Comparison of ENCODE assay signal across 1 cellular context in the genomic region with DNA sequence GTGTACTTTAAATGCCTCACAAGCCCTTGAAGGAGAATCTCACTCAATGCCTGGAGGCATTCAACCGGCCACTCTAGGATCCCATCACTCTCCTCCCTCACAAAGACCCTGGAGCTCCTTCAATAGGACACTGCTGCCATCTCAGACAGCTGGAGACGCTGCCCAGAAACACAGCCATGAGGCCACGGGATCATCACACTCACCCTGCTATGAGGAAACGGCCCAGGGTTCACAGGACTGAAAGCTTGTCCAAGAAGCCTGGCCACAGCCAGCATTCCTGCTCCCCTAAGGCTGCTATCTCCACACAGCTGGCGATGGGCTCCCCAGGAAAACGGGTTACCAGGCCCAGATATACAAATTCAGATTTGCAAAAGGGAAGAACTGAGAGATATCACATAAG.
TF ChIP-seq lines count a peak whose summit lies in the region.

No MANE protein-coding gene starts in this region.

TF ChIP-seq in GM23338, 12 proteins besides CTCF, POLR2A, EP300 and RAD21:
- TF ChIP-seq, protein P1, sequence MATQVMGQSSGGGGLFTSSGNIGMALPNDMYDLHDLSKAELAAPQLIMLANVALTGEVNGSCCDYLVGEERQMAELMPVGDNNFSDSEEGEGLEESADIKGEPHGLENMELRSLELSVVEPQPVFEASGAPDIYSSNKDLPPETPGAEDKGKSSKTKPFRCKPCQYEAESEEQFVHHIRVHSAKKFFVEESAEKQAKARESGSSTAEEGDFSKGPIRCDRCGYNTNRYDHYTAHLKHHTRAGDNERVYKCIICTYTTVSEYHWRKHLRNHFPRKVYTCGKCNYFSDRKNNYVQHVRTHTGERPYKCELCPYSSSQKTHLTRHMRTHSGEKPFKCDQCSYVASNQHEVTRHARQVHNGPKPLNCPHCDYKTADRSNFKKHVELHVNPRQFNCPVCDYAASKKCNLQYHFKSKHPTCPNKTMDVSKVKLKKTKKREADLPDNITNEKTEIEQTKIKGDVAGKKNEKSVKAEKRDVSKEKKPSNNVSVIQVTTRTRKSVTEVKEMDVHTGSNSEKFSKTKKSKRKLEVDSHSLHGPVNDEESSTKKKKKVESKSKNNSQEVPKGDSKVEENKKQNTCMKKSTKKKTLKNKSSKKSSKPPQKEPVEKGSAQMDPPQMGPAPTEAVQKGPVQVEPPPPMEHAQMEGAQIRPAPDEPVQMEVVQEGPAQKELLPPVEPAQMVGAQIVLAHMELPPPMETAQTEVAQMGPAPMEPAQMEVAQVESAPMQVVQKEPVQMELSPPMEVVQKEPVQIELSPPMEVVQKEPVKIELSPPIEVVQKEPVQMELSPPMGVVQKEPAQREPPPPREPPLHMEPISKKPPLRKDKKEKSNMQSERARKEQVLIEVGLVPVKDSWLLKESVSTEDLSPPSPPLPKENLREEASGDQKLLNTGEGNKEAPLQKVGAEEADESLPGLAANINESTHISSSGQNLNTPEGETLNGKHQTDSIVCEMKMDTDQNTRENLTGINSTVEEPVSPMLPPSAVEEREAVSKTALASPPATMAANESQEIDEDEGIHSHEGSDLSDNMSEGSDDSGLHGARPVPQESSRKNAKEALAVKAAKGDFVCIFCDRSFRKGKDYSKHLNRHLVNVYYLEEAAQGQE (IDR thresholded peaks at IDR 0.05; ENCODE audit: unreplicated experiment): no peak
- TF ChIP-seq EZH2phosphoT487 (IDR thresholded peaks at IDR 0.05; ENCODE audit: unreplicated experiment): no peak
- no peak for TF ChIP-seq STAT1 (IDR thresholded peaks at IDR 0.05; ENCODE audit: unreplicated experiment)
- TF ChIP-seq, protein P2, sequence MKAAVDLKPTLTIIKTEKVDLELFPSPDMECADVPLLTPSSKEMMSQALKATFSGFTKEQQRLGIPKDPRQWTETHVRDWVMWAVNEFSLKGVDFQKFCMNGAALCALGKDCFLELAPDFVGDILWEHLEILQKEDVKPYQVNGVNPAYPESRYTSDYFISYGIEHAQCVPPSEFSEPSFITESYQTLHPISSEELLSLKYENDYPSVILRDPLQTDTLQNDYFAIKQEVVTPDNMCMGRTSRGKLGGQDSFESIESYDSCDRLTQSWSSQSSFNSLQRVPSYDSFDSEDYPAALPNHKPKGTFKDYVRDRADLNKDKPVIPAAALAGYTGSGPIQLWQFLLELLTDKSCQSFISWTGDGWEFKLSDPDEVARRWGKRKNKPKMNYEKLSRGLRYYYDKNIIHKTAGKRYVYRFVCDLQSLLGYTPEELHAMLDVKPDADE (IDR thresholded peaks at IDR 0.05): no peak
- TF ChIP-seq CREB1 (CRISPR knock-in tag; IDR thresholded peaks at IDR 0.05; ENCODE audit: low read depth): no peak
- no peak for TF ChIP-seq EZH2 (IDR thresholded peaks at IDR 0.05; ENCODE audit: low read depth, unreplicated experiment)
- no peak for TF ChIP-seq JUNB (IDR thresholded peaks at IDR 0.05; ENCODE audit: unreplicated experiment)
- no peak for TF ChIP-seq POLR2AphosphoS5 (IDR thresholded peaks at IDR 0.05; ENCODE audit: low read depth)
- TF ChIP-seq, protein P3, sequence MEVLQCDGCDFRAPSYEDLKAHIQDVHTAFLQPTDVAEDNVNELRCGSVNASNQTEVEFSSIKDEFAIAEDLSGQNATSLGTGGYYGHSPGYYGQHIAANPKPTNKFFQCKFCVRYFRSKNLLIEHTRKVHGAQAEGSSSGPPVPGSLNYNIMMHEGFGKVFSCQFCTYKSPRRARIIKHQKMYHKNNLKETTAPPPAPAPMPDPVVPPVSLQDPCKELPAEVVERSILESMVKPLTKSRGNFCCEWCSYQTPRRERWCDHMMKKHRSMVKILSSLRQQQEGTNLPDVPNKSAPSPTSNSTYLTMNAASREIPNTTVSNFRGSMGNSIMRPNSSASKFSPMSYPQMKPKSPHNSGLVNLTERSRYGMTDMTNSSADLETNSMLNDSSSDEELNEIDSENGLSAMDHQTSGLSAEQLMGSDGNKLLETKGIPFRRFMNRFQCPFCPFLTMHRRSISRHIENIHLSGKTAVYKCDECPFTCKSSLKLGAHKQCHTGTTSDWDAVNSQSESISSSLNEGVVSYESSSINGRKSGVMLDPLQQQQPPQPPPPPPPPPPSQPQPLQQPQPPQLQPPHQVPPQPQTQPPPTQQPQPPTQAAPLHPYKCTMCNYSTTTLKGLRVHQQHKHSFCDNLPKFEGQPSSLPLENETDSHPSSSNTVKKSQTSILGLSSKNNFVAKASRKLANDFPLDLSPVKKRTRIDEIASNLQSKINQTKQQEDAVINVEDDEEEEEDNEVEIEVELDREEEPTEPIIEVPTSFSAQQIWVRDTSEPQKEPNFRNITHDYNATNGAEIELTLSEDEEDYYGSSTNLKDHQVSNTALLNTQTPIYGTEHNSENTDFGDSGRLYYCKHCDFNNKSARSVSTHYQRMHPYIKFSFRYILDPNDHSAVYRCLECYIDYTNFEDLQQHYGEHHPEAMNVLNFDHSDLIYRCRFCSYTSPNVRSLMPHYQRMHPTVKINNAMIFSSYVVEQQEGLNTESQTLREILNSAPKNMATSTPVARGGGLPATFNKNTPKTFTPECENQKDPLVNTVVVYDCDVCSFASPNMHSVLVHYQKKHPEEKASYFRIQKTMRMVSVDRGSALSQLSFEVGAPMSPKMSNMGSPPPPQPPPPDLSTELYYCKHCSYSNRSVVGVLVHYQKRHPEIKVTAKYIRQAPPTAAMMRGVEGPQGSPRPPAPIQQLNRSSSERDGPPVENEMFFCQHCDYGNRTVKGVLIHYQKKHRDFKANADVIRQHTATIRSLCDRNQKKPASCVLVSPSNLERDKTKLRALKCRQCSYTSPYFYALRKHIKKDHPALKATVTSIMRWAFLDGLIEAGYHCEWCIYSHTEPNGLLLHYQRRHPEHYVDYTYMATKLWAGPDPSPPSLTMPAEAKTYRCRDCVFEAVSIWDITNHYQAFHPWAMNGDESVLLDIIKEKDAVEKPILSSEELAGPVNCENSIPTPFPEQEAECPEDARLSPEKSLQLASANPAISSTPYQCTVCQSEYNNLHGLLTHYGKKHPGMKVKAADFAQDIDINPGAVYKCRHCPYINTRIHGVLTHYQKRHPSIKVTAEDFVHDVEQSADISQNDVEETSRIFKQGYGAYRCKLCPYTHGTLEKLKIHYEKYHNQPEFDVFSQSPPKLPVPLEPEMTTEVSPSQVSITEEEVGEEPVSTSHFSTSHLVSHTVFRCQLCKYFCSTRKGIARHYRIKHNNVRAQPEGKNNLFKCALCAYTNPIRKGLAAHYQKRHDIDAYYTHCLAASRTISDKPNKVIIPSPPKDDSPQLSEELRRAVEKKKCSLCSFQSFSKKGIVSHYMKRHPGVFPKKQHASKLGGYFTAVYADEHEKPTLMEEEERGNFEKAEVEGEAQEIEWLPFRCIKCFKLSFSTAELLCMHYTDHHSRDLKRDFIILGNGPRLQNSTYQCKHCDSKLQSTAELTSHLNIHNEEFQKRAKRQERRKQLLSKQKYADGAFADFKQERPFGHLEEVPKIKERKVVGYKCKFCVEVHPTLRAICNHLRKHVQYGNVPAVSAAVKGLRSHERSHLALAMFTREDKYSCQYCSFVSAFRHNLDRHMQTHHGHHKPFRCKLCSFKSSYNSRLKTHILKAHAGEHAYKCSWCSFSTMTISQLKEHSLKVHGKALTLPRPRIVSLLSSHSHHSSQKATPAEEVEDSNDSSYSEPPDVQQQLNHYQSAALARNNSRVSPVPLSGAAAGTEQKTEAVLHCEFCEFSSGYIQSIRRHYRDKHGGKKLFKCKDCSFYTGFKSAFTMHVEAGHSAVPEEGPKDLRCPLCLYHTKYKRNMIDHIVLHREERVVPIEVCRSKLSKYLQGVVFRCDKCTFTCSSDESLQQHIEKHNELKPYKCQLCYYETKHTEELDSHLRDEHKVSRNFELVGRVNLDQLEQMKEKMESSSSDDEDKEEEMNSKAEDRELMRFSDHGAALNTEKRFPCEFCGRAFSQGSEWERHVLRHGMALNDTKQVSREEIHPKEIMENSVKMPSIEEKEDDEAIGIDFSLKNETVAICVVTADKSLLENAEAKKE (CRISPR knock-in tag; IDR thresholded peaks at IDR 0.05): no peak
- TF ChIP-seq ZNF114 (CRISPR knock-in tag; IDR thresholded peaks at IDR 0.05): no peak
- no peak for TF ChIP-seq ZNF331 (CRISPR knock-in tag; IDR thresholded peaks at IDR 0.05; ENCODE audit: low read depth)
- no peak for TF ChIP-seq NANOG (IDR thresholded peaks at IDR 0.05; ENCODE audit: borderline replicate concordance)
